In genomic region chr6:114998492-114998891, GRCh38 we compare ENCODE assay signal across 14 cellular contexts.
DNase-seq lines count a peak whose midpoint lies in the region; ATAC-seq and TF ChIP-seq lines count a peak whose summit lies in the region.
"Had no signal": no experiment of that assay in that cellular context is flagged by ENCODE, and none has a peak within 500 bp of the region (broad histone marks: within the 10 kb centered on the region; RNA-seq: fewer than 3 reads in every experiment).

No MANE protein-coding gene starts in this region.

- no peak for TF ChIP-seq CTCF in GM06990 (IDR thresholded peaks at IDR 0.05; ENCODE audit: insufficient read depth, low read length, poor library complexity, severe bottlenecking)
- TF ChIP-seq CTCF in PC-9 (conservative IDR thresholded peaks at IDR 0.05), result no peak
- no peak for TF ChIP-seq CTCF in osteoblast (IDR thresholded peaks at IDR 0.05; ENCODE audit: extremely low read depth, low read depth, low read length)
- no peak for TF ChIP-seq CTCF in lower leg skin (IDR thresholded peaks at IDR 0.05)

- peaks cover 5% of the 10 kb centered on the region; the same call in 1 of the 2 replicates for H3K9me2 ChIP-seq in PC-9 (ENCODE audit: insufficient read depth)

- H3K4me2 ChIP-seq in PC-9 (peak overlapping the region; percentile 27; the same call in 1 of the 2 replicates), osteoblast (ENCODE audit: insufficient read depth, low read length) (no peak overlapping the region)

- H3K9me3 ChIP-seq in PC-9 (ENCODE audit: insufficient read depth, low read depth), result 0 out of 2 replicates have a peak, but pooled peaks cover 12% of the 10 kb centered on the region
- no peaks in the 10 kb centered on the region for H3K9me3 ChIP-seq in osteoblast (ENCODE audit: low read depth, low read length)

- no peak for DNase-seq in GM06990 (ENCODE audit: extremely low read depth, insufficient read length)
- no peak for DNase-seq in PC-9
- peak; percentile 1 for DNase-seq in osteoblast (ENCODE audit: insufficient read length, low spot score, missing footprints)
- DNase-seq in ecto neural progenitor cell (ENCODE audit: low spot score), result no peak
- no peak for DNase-seq in lower leg skin (ENCODE audit: low spot score in 2 of 2)
- DNase-seq: CD4-positive, alpha-beta memory T cell; NCI-H1436; NCI-H2081; NCI-H524; T-cell had no signal

- H3K4me3 ChIP-seq in GM06990 (replicated peaks; ENCODE audit: low read depth, low read length), result peak overlapping the region; percentile 47
- no peak overlapping the region; the same call in 1 of the 2 replicates for H3K4me3 ChIP-seq in PC-9
- no peak overlapping the region for H3K4me3 ChIP-seq in osteoblast (ENCODE audit: insufficient read depth, low read length)
- H3K4me3 ChIP-seq in lower leg skin (ENCODE audit: low read depth, poor library complexity, severe bottlenecking), result no peak overlapping the region
- H3K4me3 ChIP-seq: SK-N-MC had no signal

- H3F3A ChIP-seq in PC-9 (ENCODE audit: insufficient read depth, low read depth), result no peaks in the 10 kb centered on the region; the same call in 1 of the 2 replicates

- H3K27ac ChIP-seq in PC-9, result no peak overlapping the region
- H3K27ac ChIP-seq in osteoblast (ENCODE audit: low read depth, low read length), result no peak overlapping the region
- H3K27ac ChIP-seq: SK-N-MC had no signal

- POLR2A ChIA-PET in PC-9 (lab: Charles Lee; ENCODE audit: unreplicated experiment), result interaction anchor here (0.6 kb wide), 1 partner anchor 999 kb away, joined by 3 read pairs; no protein-coding TSS in a partner anchor

- BruUV-seq in PC-9 (replicated peaks; lab: Mats Ljungman, UMichigan), result no TSS peak

- ATAC-seq in HG03045 (IDR thresholded peaks at IDR 0.05; ENCODE audit: unreplicated experiment) (peak; percentile 3), GM21390 (IDR thresholded peaks at IDR 0.05; ENCODE audit: unreplicated experiment) (no peak)
- ATAC-seq: Right ventricle myocardium inferior, T-cell had no signal

- H2AFZ ChIP-seq in PC-9 (peak overlapping the region; percentile 60; the same call in 1 of the 2 replicates), osteoblast (ENCODE audit: low read length) (no peak overlapping the region)

- no peaks in the 10 kb centered on the region for H3K27me3 ChIP-seq in GM06990 (replicated peaks; ENCODE audit: control insufficient read depth, insufficient read depth, low read length)
- no peaks in the 10 kb centered on the region for H3K27me3 ChIP-seq in PC-9 (ENCODE audit: insufficient read depth, low read depth)
- no peaks in the 10 kb centered on the region for H3K27me3 ChIP-seq in osteoblast (ENCODE audit: insufficient read depth, low read length)

- WGBS in lower leg skin, 2 donors, result 89 to 95% methylated on average over 8 of the region's 8 CpGs

- CTCF ChIA-PET in PC-9 (lab: Charles Lee), result no interaction called here

- H3K79me2 ChIP-seq in PC-9 (ENCODE audit: low read depth) (no peaks in the 10 kb centered on the region), osteoblast (ENCODE audit: insufficient read depth, low read length) (no peaks in the 10 kb centered on the region)

- H3K4me1 ChIP-seq in PC-9 (replicated peaks; ENCODE audit: insufficient read depth) (peaks cover 11% of the 10 kb centered on the region), osteoblast (ENCODE audit: insufficient read depth, low read length) (no peaks in the 10 kb centered on the region)

- intact Hi-C loops in PC-9 (cut with micrococcal nuclease; ENCODE audit: unreplicated experiment) (no loop called here), lower leg skin (cut with DNase I; ENCODE audit: low total_unique reads) (no loop called here)

- H4K20me1 ChIP-seq in PC-9 (ENCODE audit: insufficient read depth) (no peaks in the 10 kb centered on the region), osteoblast (ENCODE audit: insufficient read depth, low read length) (no peaks in the 10 kb centered on the region)

- TF ChIP-seq POLR2A in lower leg skin (IDR thresholded peaks at IDR 0.05), result no peak

- H3K36me3 ChIP-seq in GM06990 (ENCODE audit: control insufficient read depth, insufficient read depth, low read length) (no peaks in the 10 kb centered on the region), PC-9 (ENCODE audit: low read depth) (no peaks in the 10 kb centered on the region), osteoblast (ENCODE audit: insufficient read depth, low read length) (no peaks in the 10 kb centered on the region)
